9 cellular contexts compared by ENCODE assay signal in the genomic region with DNA sequence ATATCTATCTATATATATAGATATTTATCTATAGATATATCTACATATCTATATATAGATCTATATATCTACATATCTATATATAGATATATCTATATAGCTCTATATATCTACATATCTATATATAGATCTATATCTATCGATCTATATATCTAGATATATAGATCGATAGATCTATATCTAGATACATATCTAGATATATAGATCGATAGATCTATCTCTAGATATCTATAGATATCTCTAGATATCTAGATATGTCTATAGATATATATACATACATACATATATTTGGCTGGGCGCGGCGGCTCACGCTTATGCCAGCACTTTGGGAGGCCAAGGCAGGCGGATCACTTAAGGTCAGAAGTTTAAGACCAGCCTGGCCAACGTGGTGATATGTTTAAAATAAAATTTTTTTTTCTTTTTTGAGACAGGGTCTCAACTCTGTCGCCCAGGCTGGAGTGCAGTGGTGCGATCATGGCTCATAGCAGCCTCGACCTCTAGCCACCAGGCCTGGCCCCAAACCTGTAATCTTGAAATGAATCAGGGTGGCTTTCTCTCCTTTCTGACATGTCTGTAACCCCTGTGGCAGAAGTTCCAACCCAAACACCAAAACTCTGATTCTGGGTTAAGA.
DNase-seq lines count a peak whose midpoint lies in the region; ATAC-seq and TF ChIP-seq lines count a peak whose summit lies in the region.
"Had no signal": no experiment of that assay in that cellular context is flagged by ENCODE, and none has a peak within 500 bp of the region (broad histone marks: within the 10 kb centered on the region; RNA-seq: fewer than 3 reads in every experiment).

No MANE protein-coding gene starts in this region.

- H3K4me1 ChIP-seq in DOHH2 (ENCODE audit: control insufficient read depth, low read length) = peaks cover 8% of the 10 kb centered on the region
- no peaks in the 10 kb centered on the region for H3K4me1 ChIP-seq in parathyroid adenoma

- H3K36me3 Mint-ChIP-seq in central memory CD8-positive, alpha-beta T cell (ENCODE audit: insufficient read depth) = peaks cover 33% of the 10 kb centered on the region

- H3K4me3 ChIP-seq in DOHH2 (ENCODE audit: low read length) (no peak overlapping the region), HL-60 (replicated peaks; ENCODE audit: insufficient read depth, low read length) (peak overlapping the region; percentile 40), parathyroid adenoma (ENCODE audit: low read depth, low read length) (no peak overlapping the region)

- H3K9me3 Mint-ChIP-seq in central memory CD8-positive, alpha-beta T cell = no peaks in the 10 kb centered on the region
- H3K9me3 Mint-ChIP-seq: naive B cell had no signal

- peak overlapping the region; percentile 53; the same call in 1 of the 2 replicates for H3K4me2 ChIP-seq in DOHH2 (ENCODE audit: low read length)
- H3K4me2 ChIP-seq in parathyroid adenoma (ENCODE audit: low read length) = peak overlapping the region; percentile 58

- DNase-seq in HL-60 (ENCODE audit: low read depth in 1 of 2, low spot score in 1 of 2) (no peak), EL (no peak), NCI-H226 (no peak), superior temporal gyrus (ENCODE audit: extremely low spot score) (no peak), NAMALWA (ENCODE audit: low spot score) (no peak)
- DNase-seq in central memory CD8-positive, alpha-beta T cell (ENCODE audit: low spot score in 2 of 2) = no peak

- H3K4me3 Mint-ChIP-seq in central memory CD8-positive, alpha-beta T cell = peak overlapping the region; percentile 94

- TF ChIP-seq CTCF in DOHH2 (IDR thresholded peaks at IDR 0.05; ENCODE audit: low read depth, low read length, poor library complexity, severe bottlenecking) = no peak
- no peak for TF ChIP-seq CTCF in HL-60 (IDR thresholded peaks at IDR 0.05; ENCODE audit: insufficient read depth, low read length)
- TF ChIP-seq CTCF in parathyroid adenoma (IDR thresholded peaks at IDR 0.05) = no peak

- H3K9ac ChIP-seq in parathyroid adenoma = no peak overlapping the region

- peaks cover 23% of the 10 kb centered on the region for H3K36me3 ChIP-seq in DOHH2 (ENCODE audit: control insufficient read depth, low read length)
- no peaks in the 10 kb centered on the region for H3K36me3 ChIP-seq in parathyroid adenoma (ENCODE audit: control insufficient read depth, insufficient read depth, low read length)

- no peaks in the 10 kb centered on the region for H3K9me3 ChIP-seq in DOHH2 (ENCODE audit: control insufficient read depth, insufficient read depth, low read length)
- no peaks in the 10 kb centered on the region for H3K9me3 ChIP-seq in parathyroid adenoma (ENCODE audit: control insufficient read depth, low read length)

- no peaks in the 10 kb centered on the region for H3K27me3 ChIP-seq in DOHH2 (ENCODE audit: control insufficient read depth, low read length)
- no peaks in the 10 kb centered on the region for H3K27me3 ChIP-seq in HL-60 (ENCODE audit: insufficient read depth, poor library complexity, severe bottlenecking)
- no peaks in the 10 kb centered on the region for H3K27me3 ChIP-seq in parathyroid adenoma (ENCODE audit: control insufficient read depth, insufficient read depth, low read length)

- peak overlapping the region; percentile 100 for H3K27ac Mint-ChIP-seq in central memory CD8-positive, alpha-beta T cell (ENCODE audit: low read depth)

- no peaks in the 10 kb centered on the region for H4K20me1 ChIP-seq in DOHH2 (ENCODE audit: control insufficient read depth, insufficient read depth, low read depth, low read length)

- peaks cover 10% of the 10 kb centered on the region for H3K27me3 Mint-ChIP-seq in central memory CD8-positive, alpha-beta T cell
- H3K27me3 Mint-ChIP-seq: naive B cell had no signal

- peak overlapping the region; percentile 78 for H2AFZ ChIP-seq in parathyroid adenoma

- H3K4me1 Mint-ChIP-seq in central memory CD8-positive, alpha-beta T cell = no peaks in the 10 kb centered on the region

- H3F3A ChIP-seq in DOHH2 (ENCODE audit: control insufficient read depth, insufficient read depth) = peaks cover 31% of the 10 kb centered on the region

- H3K27ac ChIP-seq in DOHH2 (ENCODE audit: low read depth, low read length) = no peak overlapping the region
- H3K27ac ChIP-seq in HL-60 (replicated peaks) = no peak overlapping the region; the same call in 1 of the 2 replicates
- H3K27ac ChIP-seq in parathyroid adenoma = no peak overlapping the region

- H3K79me2 ChIP-seq in DOHH2 (ENCODE audit: control insufficient read depth, low read length) (no peaks in the 10 kb centered on the region), parathyroid adenoma (no peaks in the 10 kb centered on the region)

- no peak for ATAC-seq in central memory CD8-positive, alpha-beta T cell (replicated peaks; ENCODE audit: extremely low read depth, poor library complexity, severe bottlenecking)

- no peaks in the 10 kb centered on the region for H3K9me2 ChIP-seq in DOHH2 (replicated peaks; ENCODE audit: control insufficient read depth, low read length)
